Comparison of ENCODE assay signal across 22 cellular contexts in the genomic region with DNA sequence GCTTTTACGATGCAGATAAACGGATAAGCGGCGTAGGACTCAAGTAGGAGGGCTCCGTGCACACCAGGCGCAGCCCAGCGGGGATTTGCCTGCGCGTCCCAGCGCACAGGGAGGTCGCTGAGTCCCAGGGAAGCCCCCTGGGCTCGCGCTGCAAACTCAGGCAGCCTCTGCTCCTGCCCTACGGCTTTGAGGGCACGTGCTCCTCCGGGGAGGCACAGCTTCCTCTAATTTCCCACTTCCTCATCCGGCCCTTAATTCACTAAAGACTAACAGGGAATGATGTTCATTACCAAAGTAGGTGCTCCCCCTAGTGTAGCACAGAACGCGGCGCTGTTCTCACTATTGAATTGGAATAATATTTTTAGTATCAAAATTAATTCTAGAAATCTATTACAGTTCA.
DNase-seq lines count a peak whose midpoint lies in the region; ATAC-seq and TF ChIP-seq lines count a peak whose summit lies in the region.
"Had no signal": no experiment of that assay in that cellular context is flagged by ENCODE, and none has a peak within 500 bp of the region (broad histone marks: within the 10 kb centered on the region; RNA-seq: fewer than 3 reads in every experiment).

No MANE protein-coding gene starts in this region.

- H3K79me2 ChIP-seq in OCI-LY1 (ENCODE audit: insufficient read depth, low read length): no peaks in the 10 kb centered on the region

- no peaks in the 10 kb centered on the region for H3F3A ChIP-seq in OCI-LY1 (ENCODE audit: insufficient read depth, low read length)

- no peak overlapping the region for H3K4me2 ChIP-seq in OCI-LY1 (ENCODE audit: low read length)

- TF ChIP-seq CTCF in OCI-LY1 (IDR thresholded peaks at IDR 0.05; ENCODE audit: low read length): peak; percentile 28
- no peak for TF ChIP-seq CTCF in fibroblast of the aortic adventitia (IDR thresholded peaks at IDR 0.05; ENCODE audit: insufficient read depth, low read length)

- H3K9me2 ChIP-seq in OCI-LY1 (ENCODE audit: low read depth, low read length): no peaks in the 10 kb centered on the region

- H2AFZ ChIP-seq in OCI-LY1 (ENCODE audit: low read length): no peak overlapping the region

- DNase-seq in DMS53 (lab: John Stamatoyannopoulos, UW): peak; percentile 17
- DNase-seq in DMS53 treated with DMSO at 0.1 percent for 48 hours (lab: John Stamatoyannopoulos, UW; ENCODE audit: unreplicated experiment): no peak
- DNase-seq in H4 (ENCODE audit: low spot score): peak; percentile 59
- DNase-seq in fibroblast of the aortic adventitia (ENCODE audit: low read depth): peak; percentile 2
- no peak for DNase-seq in inferior parietal cortex (ENCODE audit: extremely low spot score)
- no peak for DNase-seq in kidney tubule cell (ENCODE audit: low spot score)
- DNase-seq: activated CD4-positive, CD25-positive, alpha-beta regulatory T cell treated with anti-CD3 and anti-CD28 coated beads, Interleukin-2, amount 50 U/mL, for 72 hours; activated CD8-positive, alpha-beta T cell treated with anti-CD3 and anti-CD28 coated beads for 36 hours; activated effector memory CD4-positive, alpha-beta T cell treated with Interleukin-2 at 50 U/mL for 16 hours; activated naive CD8-positive, alpha-beta T cell treated with anti-CD3 and anti-CD28 coated beads, Interleukin-2, amount 10 ng/mL, durations not matched to agents 7 days and 5 days; central memory CD4-positive, alpha-beta T cell; COR-L47; dermis blood vessel endothelial cell; H7; NCI-H2081 treated with DMSO at 0.1 percent for 48 hours; NCI-H510A; stimulated activated CD8-positive, alpha-beta memory T cell treated with anti-CD3 and anti-CD28 coated beads, Interleukin-4, amount 100 ng/mL, for 48 hours; trophoblast cell had no signal

- ATAC-seq in esophagus mucosa: no peak
- ATAC-seq: activated CD8-positive, alpha-beta T cell treated with anti-CD3 and anti-CD28 coated beads for 36 hours; GM12878 had no signal

- no peaks in the 10 kb centered on the region for H4K20me1 ChIP-seq in OCI-LY1 (ENCODE audit: insufficient read depth, low read length)

- no peaks in the 10 kb centered on the region for H3K36me3 ChIP-seq in OCI-LY1 (ENCODE audit: insufficient read depth, low read length)
- H3K36me3 ChIP-seq: sigmoid colon had no signal

- peaks cover 3% of the 10 kb centered on the region for H3K4me1 ChIP-seq in OCI-LY1 (ENCODE audit: insufficient read depth, low read length, severe bottlenecking)
- H3K4me1 ChIP-seq: sigmoid colon had no signal

- H3K27me3 ChIP-seq in OCI-LY1 (ENCODE audit: insufficient read depth, low read length): no peaks in the 10 kb centered on the region
- H3K27me3 ChIP-seq: sigmoid colon had no signal

- no peak overlapping the region for H3K9ac ChIP-seq in OCI-LY1 (ENCODE audit: low read length)

- no peaks in the 10 kb centered on the region for H3K9me3 ChIP-seq in OCI-LY1 (ENCODE audit: low read length)

- H3K4me3 ChIP-seq in OCI-LY1 (ENCODE audit: low read depth, low read length, poor library complexity, severe bottlenecking): no peak overlapping the region
- H3K4me3 ChIP-seq in fibroblast of the aortic adventitia (ENCODE audit: low read depth, low read length): no peak overlapping the region
- H3K4me3 ChIP-seq: GM12878, sigmoid colon had no signal

- H3K27ac ChIP-seq in OCI-LY1 (ENCODE audit: low read depth, low read length, poor library complexity, severe bottlenecking): no peak overlapping the region
- H3K27ac ChIP-seq: sigmoid colon had no signal

Comparison
In these comparisons a context has a peak if more than half of its experiments do, and no peak if none do; other contexts are left out.
1. DNase-seq: peak in DMS53 (single experiment), H4 (single experiment) and fibroblast of the aortic adventitia (single experiment); none in DMS53 treated with DMSO at 0.1 percent for 48 hours (single experiment), inferior parietal cortex (single experiment) and kidney tubule cell (single experiment).